23 cellular contexts compared by ENCODE assay signal in genomic region chr9:3045153-3045552, GRCh38.
"Had no signal": no experiment of that assay in that cellular context is flagged by ENCODE, and none has a peak within 500 bp of the region (broad histone marks: within the 10 kb centered on the region; RNA-seq: fewer than 3 reads in every experiment).

No MANE protein-coding gene starts in this region.

- H3K27ac ChIP-seq: adrenal gland, Peyer's patch, SJSA1 had no signal

- H3K9me3 ChIP-seq: adrenal gland, Peyer's patch, SJSA1 had no signal

- DNase-seq: activated CD4-positive, alpha-beta T cell treated with anti-CD3 and anti-CD28 coated beads for 36 hours; activated CD4-positive, alpha-beta T cell treated with anti-CD3 and anti-CD28 coated beads, Interleukin-2, amount 50 U/mL, for 1 hour; activated CD8-positive, alpha-beta memory T cell treated with anti-CD3 and anti-CD28 coated beads, Interleukin-2, amount 50 U/mL, for 4 hours; activated CD8-positive, alpha-beta T cell treated with anti-CD3 and anti-CD28 coated beads for 36 hours; activated naive CD4-positive, alpha-beta T cell treated with anti-CD3 and anti-CD28 coated beads, Interleukin-2, amount 50 U/mL, for 16 hours; activated naive CD8-positive, alpha-beta T cell treated with anti-CD3 and anti-CD28 coated beads, Interleukin-2, amount 10 ng/mL, durations not matched to agents 7 days and 5 days; adrenal gland; anterior cingulate cortex; Karpas-422; MM.1S; NCI-H1105; NCI-H1436; NCI-H1694 treated with DMSO at 0.1 percent for 48 hours; NCI-H2081; NCI-H2227 treated with DMSO at 0.1 percent for 48 hours; NCI-H446 treated with DMSO at 0.1 percent for 48 hours; NCI-H526 treated with DMSO at 0.1 percent for 48 hours; Peyer's patch; SHP77; T-helper 2 cell; T1000 had no signal

- H3K36me3 ChIP-seq: adrenal gland, Peyer's patch, SJSA1 had no signal

- H3K4me3 ChIP-seq: adrenal gland, K562, Peyer's patch, SJSA1 had no signal

- H3K4me1 ChIP-seq: adrenal gland, Peyer's patch had no signal

- H3K27me3 ChIP-seq: adrenal gland, Peyer's patch, SJSA1 had no signal
